ENCODE assay signal across 1 cellular context in the genomic region with DNA sequence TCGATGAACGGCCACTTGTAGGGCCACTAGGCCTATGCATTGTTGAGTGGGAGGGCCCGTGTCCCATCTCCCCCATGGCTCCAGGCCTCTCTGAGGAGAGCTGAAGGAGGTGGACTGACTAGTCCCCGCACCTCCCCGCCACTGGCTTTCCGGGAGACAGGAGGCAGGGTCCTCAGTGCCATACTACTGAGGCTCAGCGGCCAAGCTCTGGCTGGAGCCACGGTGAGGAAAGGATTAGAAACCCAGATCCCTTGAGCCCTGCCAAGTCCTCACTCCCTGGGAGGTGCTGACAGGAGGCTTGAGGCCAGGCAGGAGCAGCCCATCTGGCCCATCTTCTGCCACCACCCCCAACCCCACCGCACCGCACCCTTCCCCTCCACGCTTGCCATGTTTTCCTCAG.
TF ChIP-seq lines count a peak whose summit lies in the region.

No MANE protein-coding gene starts in this region.

TF ChIP-seq in SK-N-SH treated with all-trans-retinoic acid at 6 μM for 48 hours, 23 proteins besides CTCF, POLR2A, EP300 and RAD21 (continued from another document):
- TF ChIP-seq CSRNP3 (CRISPR knock-in tag; IDR thresholded peaks at IDR 0.05) (no peak), ZFP30 (CRISPR knock-in tag; IDR thresholded peaks at IDR 0.05) (no peak), ZC3H10 (CRISPR knock-in tag; IDR thresholded peaks at IDR 0.05) (no peak), SNAI2 (CRISPR knock-in tag; IDR thresholded peaks at IDR 0.05) (no peak)
